In genomic region chr9:18126776-18127175, GRCh38 we compare ENCODE assay signal across 12 cellular contexts.
"Had no signal": no experiment of that assay in that cellular context is flagged by ENCODE, and none has a peak within 500 bp of the region (broad histone marks: within the 10 kb centered on the region; RNA-seq: fewer than 3 reads in every experiment).

No MANE protein-coding gene starts in this region.

- ATAC-seq: effector memory CD8-positive, alpha-beta T cell; natural killer cell had no signal

- DNase-seq: activated CD4-positive, alpha-beta T cell treated with anti-CD3 and anti-CD28 coated beads, Interleukin-2, amount 50 U/mL, for 1 hour; activated CD8-positive, alpha-beta memory T cell treated with anti-CD3 and anti-CD28 coated beads for 24 hours; activated naive CD4-positive, alpha-beta T cell treated with Interleukin-2 at 50 U/mL for 16 hours; cerebellar nuclear complex; dermis blood vessel endothelial cell; effector memory CD8-positive, alpha-beta T cell; hippocampal formation; mesendoderm; natural killer cell; stimulated activated CD4-positive, alpha-beta T cell treated with anti-CD3 and anti-CD28 coated beads, Interleukin-4, amount 100 ng/mL, for 24 hours; stimulated activated naive CD4-positive, alpha-beta T cell; tibial artery had no signal
